ENCODE assay signal across 9 cellular contexts in genomic region chr21:29245104-29245643, GRCh38. TPM values are rescaled to one million over a fixed set of nuclear protein-coding genes. Genes with fewer than 3 reads are reported as not detected.
DNase-seq lines count a peak whose midpoint lies in the region; ATAC-seq lines count a peak whose summit lies in the region.
"Had no signal": no experiment of that assay in that cellular context is flagged by ENCODE, and none has a peak within 500 bp of the region (broad histone marks: within the 10 kb centered on the region; RNA-seq: fewer than 3 reads in every experiment).

No MANE protein-coding gene starts in this region.

- ATAC-seq in HG02759 (IDR thresholded peaks at IDR 0.05; ENCODE audit: unreplicated experiment): peak; percentile 93
- peak; percentile 94 to 96 for ATAC-seq in activated T-cell treated with anti-CD3 and anti-CD28 coated beads, Interleukin-2, amount 50 U/mL, for 4 hours
- ATAC-seq: CD8-positive, alpha-beta T cell had no signal

- CTCF ChIA-PET in activated naive CD4-positive, alpha-beta T cell treated with anti-CD3 and anti-CD28 coated beads for 36 hours (lab: Charles Lee): interaction anchor here (0.9 to 2.0 kb wide), 4 partner anchors 11 to 103 kb away, joined by 4 to 8 read pairs (median 6); no protein-coding TSS in a partner anchor

- H3K4me1 Mint-ChIP-seq in activated naive CD4-positive, alpha-beta T cell treated with anti-CD3 and anti-CD28 coated beads for 36 hours (ENCODE audit: low read depth): peaks cover 12% of the 10 kb centered on the region
- H3K4me1 Mint-ChIP-seq in activated T-cell treated with anti-CD3 and anti-CD28 coated beads, Interleukin-2, amount 50 U/mL, for 4 hours (ENCODE audit: low read depth): peaks cover 9% of the 10 kb centered on the region
- H3K4me1 Mint-ChIP-seq in stimulated activated naive CD8-positive, alpha-beta T cell treated with anti-CD3 and anti-CD28 coated beads, Interleukin-15, Interleukin-2, amounts not matched to agents 100 ng/mL and 50 ng/mL, for 24 hours (ENCODE audit: low read depth): peaks cover 13% of the 10 kb centered on the region

- peaks cover 3% of the 10 kb centered on the region for H3K27me3 Mint-ChIP-seq in activated naive CD4-positive, alpha-beta T cell treated with anti-CD3 and anti-CD28 coated beads for 36 hours (ENCODE audit: low read depth)
- H3K27me3 Mint-ChIP-seq in activated T-cell treated with anti-CD3 and anti-CD28 coated beads, Interleukin-2, amount 50 U/mL, for 4 hours (ENCODE audit: low read depth): no peaks in the 10 kb centered on the region
- H3K27me3 Mint-ChIP-seq in stimulated activated naive CD8-positive, alpha-beta T cell treated with anti-CD3 and anti-CD28 coated beads, Interleukin-15, Interleukin-2, amounts not matched to agents 100 ng/mL and 50 ng/mL, for 24 hours: peaks cover 7% of the 10 kb centered on the region

- peaks cover 3% of the 10 kb centered on the region for H3K9me3 Mint-ChIP-seq in activated naive CD4-positive, alpha-beta T cell treated with anti-CD3 and anti-CD28 coated beads for 36 hours
- no peaks in the 10 kb centered on the region for H3K9me3 Mint-ChIP-seq in activated T-cell treated with anti-CD3 and anti-CD28 coated beads, Interleukin-2, amount 50 U/mL, for 4 hours
- H3K9me3 Mint-ChIP-seq in stimulated activated naive CD8-positive, alpha-beta T cell treated with anti-CD3 and anti-CD28 coated beads, Interleukin-15, Interleukin-2, amounts not matched to agents 100 ng/mL and 50 ng/mL, for 24 hours: peaks cover 5% of the 10 kb centered on the region
- H3K9me3 Mint-ChIP-seq: CD8-positive, alpha-beta T cell had no signal

- H3K36me3 Mint-ChIP-seq in activated naive CD4-positive, alpha-beta T cell treated with anti-CD3 and anti-CD28 coated beads for 36 hours (ENCODE audit: low read depth): no peaks in the 10 kb centered on the region
- no peaks in the 10 kb centered on the region for H3K36me3 Mint-ChIP-seq in activated T-cell treated with anti-CD3 and anti-CD28 coated beads, Interleukin-2, amount 50 U/mL, for 4 hours (ENCODE audit: insufficient read depth)
- no peaks in the 10 kb centered on the region for H3K36me3 Mint-ChIP-seq in stimulated activated naive CD8-positive, alpha-beta T cell treated with anti-CD3 and anti-CD28 coated beads, Interleukin-15, Interleukin-2, amounts not matched to agents 100 ng/mL and 50 ng/mL, for 24 hours (ENCODE audit: low read depth)
- H3K36me3 Mint-ChIP-seq: CD8-positive, alpha-beta T cell had no signal

- H3K4me3 Mint-ChIP-seq in activated naive CD4-positive, alpha-beta T cell treated with anti-CD3 and anti-CD28 coated beads for 36 hours: no peak overlapping the region
- no peak overlapping the region for H3K4me3 Mint-ChIP-seq in activated T-cell treated with anti-CD3 and anti-CD28 coated beads, Interleukin-2, amount 50 U/mL, for 4 hours
- peak overlapping the region; percentile 6 for H3K4me3 Mint-ChIP-seq in stimulated activated naive CD8-positive, alpha-beta T cell treated with anti-CD3 and anti-CD28 coated beads, Interleukin-15, Interleukin-2, amounts not matched to agents 100 ng/mL and 50 ng/mL, for 24 hours
- H3K4me3 Mint-ChIP-seq: CD8-positive, alpha-beta T cell had no signal

- intact Hi-C loops in activated naive CD4-positive, alpha-beta T cell treated with anti-CD3 and anti-CD28 coated beads for 36 hours (cut with micrococcal nuclease): no loop called here

- H3K27ac Mint-ChIP-seq in activated naive CD4-positive, alpha-beta T cell treated with anti-CD3 and anti-CD28 coated beads for 36 hours: no peak overlapping the region
- peak overlapping the region; percentile 23 for H3K27ac Mint-ChIP-seq in stimulated activated naive CD8-positive, alpha-beta T cell treated with anti-CD3 and anti-CD28 coated beads, Interleukin-15, Interleukin-2, amounts not matched to agents 100 ng/mL and 50 ng/mL, for 24 hours
- H3K27ac Mint-ChIP-seq: CD8-positive, alpha-beta T cell had no signal

- peak; percentile 44 for DNase-seq in activated naive CD4-positive, alpha-beta T cell treated with Interleukin-2 at 50 U/mL for 16 hours
- no peak for DNase-seq in activated naive CD4-positive, alpha-beta T cell treated with anti-CD3 and anti-CD28 coated beads for 36 hours
- DNase-seq in activated T-cell treated with anti-CD3 and anti-CD28 coated beads, Interleukin-2, amount 50 U/mL, for 4 hours: no peak
- no peak for DNase-seq in nucleus accumbens (lab: John Stamatoyannopoulos, UW)
- no peak for DNase-seq in NCI-H524 (lab: John Stamatoyannopoulos, UW)
- DNase-seq in Ammon's horn (ENCODE audit: low spot score): no peak
- DNase-seq: CD8-positive, alpha-beta T cell had no signal

RNA-seq across cellular contexts. Expression of gene BACH1, which starts 53.5 kb away (rescaled TPM):
- 10 to 100 TPM; 22.6 to 23.2 TPM for total RNA-seq in activated naive CD4-positive, alpha-beta T cell treated with anti-CD3 and anti-CD28 coated beads for 36 hours
- 10 to 100 TPM; 20.8 to 31.0 (median 23.8) TPM for total RNA-seq in activated T-cell treated with anti-CD3 and anti-CD28 coated beads, Interleukin-2, amount 50 U/mL, for 4 hours
